Comparison of ENCODE assay signal across 1 cellular context in the genomic region with DNA sequence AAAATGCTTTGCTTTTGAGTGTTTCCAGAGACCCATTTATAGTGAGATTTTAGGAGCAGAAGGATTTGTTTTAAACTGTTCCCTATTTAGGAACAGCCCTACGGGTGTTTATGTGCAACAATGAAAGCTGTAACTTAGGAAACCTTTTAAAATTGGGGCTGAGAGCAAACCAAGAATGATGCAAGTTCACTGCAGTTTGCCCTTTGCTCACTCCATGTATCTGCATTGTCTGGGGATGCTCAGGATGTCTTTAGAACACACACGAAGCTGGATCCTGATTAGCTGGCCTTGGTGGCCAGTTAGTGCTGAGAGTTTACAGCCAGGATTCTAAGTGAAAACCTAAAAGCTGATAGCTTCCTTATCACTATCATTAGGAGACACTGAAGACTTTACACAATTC.
TF ChIP-seq lines count a peak whose summit lies in the region.

No MANE protein-coding gene starts in this region.

TF ChIP-seq in WTC11, 78 proteins besides CTCF, POLR2A, EP300 and RAD21 (continued from another document):
- TF ChIP-seq, protein P1, sequence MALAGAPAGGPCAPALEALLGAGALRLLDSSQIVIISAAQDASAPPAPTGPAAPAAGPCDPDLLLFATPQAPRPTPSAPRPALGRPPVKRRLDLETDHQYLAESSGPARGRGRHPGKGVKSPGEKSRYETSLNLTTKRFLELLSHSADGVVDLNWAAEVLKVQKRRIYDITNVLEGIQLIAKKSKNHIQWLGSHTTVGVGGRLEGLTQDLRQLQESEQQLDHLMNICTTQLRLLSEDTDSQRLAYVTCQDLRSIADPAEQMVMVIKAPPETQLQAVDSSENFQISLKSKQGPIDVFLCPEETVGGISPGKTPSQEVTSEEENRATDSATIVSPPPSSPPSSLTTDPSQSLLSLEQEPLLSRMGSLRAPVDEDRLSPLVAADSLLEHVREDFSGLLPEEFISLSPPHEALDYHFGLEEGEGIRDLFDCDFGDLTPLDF (CRISPR knock-in tag; IDR thresholded peaks at IDR 0.05): no peak
- no peak for TF ChIP-seq TCF7 (CRISPR knock-in tag; IDR thresholded peaks at IDR 0.05; ENCODE audit: low read depth)
- TF ChIP-seq, protein P2, sequence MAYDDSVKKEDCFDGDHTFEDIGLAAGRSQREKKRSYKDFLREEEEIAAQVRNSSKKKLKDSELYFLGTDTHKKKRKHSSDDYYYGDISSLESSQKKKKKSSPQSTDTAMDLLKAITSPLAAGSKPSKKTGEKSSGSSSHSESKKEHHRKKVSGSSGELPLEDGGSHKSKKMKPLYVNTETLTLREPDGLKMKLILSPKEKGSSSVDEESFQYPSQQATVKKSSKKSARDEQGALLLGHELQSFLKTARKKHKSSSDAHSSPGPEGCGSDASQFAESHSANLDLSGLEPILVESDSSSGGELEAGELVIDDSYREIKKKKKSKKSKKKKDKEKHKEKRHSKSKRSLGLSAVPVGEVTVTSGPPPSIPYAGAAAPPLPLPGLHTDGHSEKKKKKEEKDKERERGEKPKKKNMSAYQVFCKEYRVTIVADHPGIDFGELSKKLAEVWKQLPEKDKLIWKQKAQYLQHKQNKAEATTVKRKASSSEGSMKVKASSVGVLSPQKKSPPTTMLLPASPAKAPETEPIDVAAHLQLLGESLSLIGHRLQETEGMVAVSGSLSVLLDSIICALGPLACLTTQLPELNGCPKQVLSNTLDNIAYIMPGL (CRISPR knock-in tag; IDR thresholded peaks at IDR 0.05): no peak
- no peak for TF ChIP-seq TEAD4 (CRISPR knock-in tag; IDR thresholded peaks at IDR 0.05)
- no peak for TF ChIP-seq NFATC4 (CRISPR knock-in tag; IDR thresholded peaks at IDR 0.05)
- TF ChIP-seq TEAD1 (CRISPR knock-in tag; IDR thresholded peaks at IDR 0.05): no peak
- TF ChIP-seq ZNF671 (CRISPR knock-in tag; IDR thresholded peaks at IDR 0.05): no peak
- TF ChIP-seq ZNF121 (CRISPR knock-in tag; IDR thresholded peaks at IDR 0.05): no peak
- TF ChIP-seq GRHL2 (CRISPR knock-in tag; IDR thresholded peaks at IDR 0.05; ENCODE audit: insufficient replicate concordance, severe bottlenecking): no peak
- TF ChIP-seq IRF2 (CRISPR knock-in tag; IDR thresholded peaks at IDR 0.05; ENCODE audit: borderline replicate concordance, low read depth): no peak
- TF ChIP-seq SOX15 (CRISPR knock-in tag; IDR thresholded peaks at IDR 0.05): no peak
- no peak for TF ChIP-seq TP53 (CRISPR knock-in tag; IDR thresholded peaks at IDR 0.05)
- TF ChIP-seq, protein P3, sequence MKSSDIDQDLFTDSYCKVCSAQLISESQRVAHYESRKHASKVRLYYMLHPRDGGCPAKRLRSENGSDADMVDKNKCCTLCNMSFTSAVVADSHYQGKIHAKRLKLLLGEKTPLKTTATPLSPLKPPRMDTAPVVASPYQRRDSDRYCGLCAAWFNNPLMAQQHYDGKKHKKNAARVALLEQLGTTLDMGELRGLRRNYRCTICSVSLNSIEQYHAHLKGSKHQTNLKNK (CRISPR knock-in tag; IDR thresholded peaks at IDR 0.05): no peak
